ENCODE assay signal across 1 cellular context in the genomic region with DNA sequence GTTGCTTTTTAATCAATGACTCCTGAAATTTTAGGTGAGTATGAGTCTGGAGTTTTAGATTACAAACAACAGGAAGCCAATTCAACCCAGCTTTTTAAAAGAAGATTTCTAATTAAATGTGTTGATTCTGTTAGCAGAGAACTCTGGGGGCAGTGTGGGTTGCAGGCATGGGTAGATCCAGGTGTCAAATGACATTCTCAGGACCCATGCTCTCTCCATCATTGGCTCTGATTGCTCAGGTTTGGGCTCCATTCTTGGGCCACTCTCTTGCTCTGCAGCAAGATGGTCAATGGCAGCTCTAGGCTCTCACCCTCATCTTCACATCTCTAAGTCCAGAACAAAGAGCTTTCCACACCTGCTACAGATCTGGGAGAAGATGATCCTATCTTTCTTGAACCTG.
TF ChIP-seq lines count a peak whose summit lies in the region.

No MANE protein-coding gene starts in this region.

TF ChIP-seq in GM12878, 131 proteins besides CTCF, POLR2A, EP300 and RAD21:
- TF ChIP-seq, protein P1, sequence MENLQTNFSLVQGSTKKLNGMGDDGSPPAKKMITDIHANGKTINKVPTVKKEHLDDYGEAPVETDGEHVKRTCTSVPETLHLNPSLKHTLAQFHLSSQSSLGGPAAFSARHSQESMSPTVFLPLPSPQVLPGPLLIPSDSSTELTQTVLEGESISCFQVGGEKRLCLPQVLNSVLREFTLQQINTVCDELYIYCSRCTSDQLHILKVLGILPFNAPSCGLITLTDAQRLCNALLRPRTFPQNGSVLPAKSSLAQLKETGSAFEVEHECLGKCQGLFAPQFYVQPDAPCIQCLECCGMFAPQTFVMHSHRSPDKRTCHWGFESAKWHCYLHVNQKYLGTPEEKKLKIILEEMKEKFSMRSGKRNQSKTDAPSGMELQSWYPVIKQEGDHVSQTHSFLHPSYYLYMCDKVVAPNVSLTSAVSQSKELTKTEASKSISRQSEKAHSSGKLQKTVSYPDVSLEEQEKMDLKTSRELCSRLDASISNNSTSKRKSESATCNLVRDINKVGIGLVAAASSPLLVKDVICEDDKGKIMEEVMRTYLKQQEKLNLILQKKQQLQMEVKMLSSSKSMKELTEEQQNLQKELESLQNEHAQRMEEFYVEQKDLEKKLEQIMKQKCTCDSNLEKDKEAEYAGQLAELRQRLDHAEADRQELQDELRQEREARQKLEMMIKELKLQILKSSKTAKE (IDR thresholded peaks at IDR 0.05; ENCODE audit: low read depth, poor library complexity, severe bottlenecking), result no peak
- TF ChIP-seq, protein P2, sequence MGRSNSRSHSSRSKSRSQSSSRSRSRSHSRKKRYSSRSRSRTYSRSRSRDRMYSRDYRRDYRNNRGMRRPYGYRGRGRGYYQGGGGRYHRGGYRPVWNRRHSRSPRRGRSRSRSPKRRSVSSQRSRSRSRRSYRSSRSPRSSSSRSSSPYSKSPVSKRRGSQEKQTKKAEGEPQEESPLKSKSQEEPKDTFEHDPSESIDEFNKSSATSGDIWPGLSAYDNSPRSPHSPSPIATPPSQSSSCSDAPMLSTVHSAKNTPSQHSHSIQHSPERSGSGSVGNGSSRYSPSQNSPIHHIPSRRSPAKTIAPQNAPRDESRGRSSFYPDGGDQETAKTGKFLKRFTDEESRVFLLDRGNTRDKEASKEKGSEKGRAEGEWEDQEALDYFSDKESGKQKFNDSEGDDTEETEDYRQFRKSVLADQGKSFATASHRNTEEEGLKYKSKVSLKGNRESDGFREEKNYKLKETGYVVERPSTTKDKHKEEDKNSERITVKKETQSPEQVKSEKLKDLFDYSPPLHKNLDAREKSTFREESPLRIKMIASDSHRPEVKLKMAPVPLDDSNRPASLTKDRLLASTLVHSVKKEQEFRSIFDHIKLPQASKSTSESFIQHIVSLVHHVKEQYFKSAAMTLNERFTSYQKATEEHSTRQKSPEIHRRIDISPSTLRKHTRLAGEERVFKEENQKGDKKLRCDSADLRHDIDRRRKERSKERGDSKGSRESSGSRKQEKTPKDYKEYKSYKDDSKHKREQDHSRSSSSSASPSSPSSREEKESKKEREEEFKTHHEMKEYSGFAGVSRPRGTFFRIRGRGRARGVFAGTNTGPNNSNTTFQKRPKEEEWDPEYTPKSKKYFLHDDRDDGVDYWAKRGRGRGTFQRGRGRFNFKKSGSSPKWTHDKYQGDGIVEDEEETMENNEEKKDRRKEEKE (IDR thresholded peaks at IDR 0.05), result no peak
- TF ChIP-seq SMC3 (IDR thresholded peaks at IDR 0.05; ENCODE audit: borderline replicate concordance, low read length) (no peak), RELB (IDR thresholded peaks at IDR 0.05; ENCODE audit: low read depth) (no peak)
